In the genomic region with DNA sequence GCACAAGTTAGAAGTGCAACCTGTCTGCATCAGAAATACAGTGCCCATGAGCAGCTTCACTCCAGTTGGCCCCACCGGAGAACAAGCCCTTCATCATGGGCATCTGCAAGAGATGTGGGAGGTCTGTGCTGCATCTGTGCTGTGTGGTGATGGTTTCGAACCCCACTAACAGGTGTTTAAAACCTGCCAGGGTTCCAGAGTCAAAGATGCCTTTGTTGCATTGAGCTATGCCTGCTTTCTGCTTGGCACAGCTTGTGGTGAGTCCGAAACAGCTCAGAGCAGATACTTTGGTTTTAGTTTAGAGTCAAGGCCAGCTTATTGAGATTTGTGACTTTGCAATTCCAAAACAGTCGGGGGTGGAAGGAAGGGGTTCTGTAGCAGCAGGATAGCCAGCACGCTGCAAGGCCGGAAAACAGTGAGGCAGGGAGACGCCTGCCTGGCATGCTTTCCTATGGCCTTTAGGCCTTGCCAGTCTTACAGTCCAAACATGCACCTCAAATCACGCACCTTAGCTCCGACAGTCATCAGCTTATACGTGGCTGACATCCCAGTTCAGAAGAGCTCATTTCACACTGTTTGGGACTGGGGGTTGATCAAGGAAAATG, we compare ENCODE assay signal across 32 cellular contexts. TPM values are rescaled to one million over a fixed set of nuclear protein-coding genes. Genes with fewer than 3 reads are reported as not detected.
"Had no signal": no experiment of that assay in that cellular context is flagged by ENCODE, and none has a peak within 500 bp of the region (broad histone marks: within the 10 kb centered on the region; RNA-seq: fewer than 3 reads in every experiment).

No MANE protein-coding gene starts in this region.

- H3K27me3 ChIP-seq: brain microvascular endothelial cell, esophagus muscularis mucosa, foreskin keratinocyte, gastrocnemius medialis, heart left ventricle had no signal

- H3K9me3 ChIP-seq: esophagus muscularis mucosa, gastrocnemius medialis, heart left ventricle had no signal

- H3K27ac ChIP-seq: brain microvascular endothelial cell, coronary artery, dorsolateral prefrontal cortex, esophagus muscularis mucosa, foreskin keratinocyte, gastrocnemius medialis, heart left ventricle, WERI-Rb-1 had no signal

- H3K36me3 ChIP-seq: brain microvascular endothelial cell, esophagus muscularis mucosa, gastrocnemius medialis, heart left ventricle, WERI-Rb-1 had no signal

- ATAC-seq: activated CD4-positive, CD25-positive, alpha-beta regulatory T cell treated with anti-CD3 and anti-CD28 coated beads, Interleukin-2, amount 50 U/mL, for 24 hours; activated T-cell treated with anti-CD3 and anti-CD28 coated beads, Interleukin-2, amount 50 U/mL, for 72 hours; foreskin keratinocyte; gastrocnemius medialis; heart left ventricle; T-helper 17 cell had no signal

- H3K4me1 ChIP-seq: esophagus muscularis mucosa, foreskin keratinocyte, gastrocnemius medialis, heart left ventricle had no signal

- DNase-seq: activated B cell treated with CpG ODN at 0.5 μM for 24 hours; activated CD4-positive, alpha-beta memory T cell treated with anti-CD3 and anti-CD28 coated beads, Interleukin-2, amount 10 ng/mL, durations not matched to agents 7 days and 5 days; activated CD4-positive, alpha-beta T cell treated with anti-CD3 and anti-CD28 coated beads, Interleukin-2, amount 10 ng/mL, durations not matched to agents 7 days and 5 days; activated CD4-positive, alpha-beta T cell treated with anti-CD3 and anti-CD28 coated beads, Interleukin-2, amount 50 U/mL, for 4 hours; activated CD8-positive, alpha-beta memory T cell treated with anti-CD3 and anti-CD28 coated beads, Interleukin-2, amount 50 U/mL, for 48 hours; activated gamma-delta T cell treated with Interleukin-2 at 50 U/mL for 16 hours; activated naive CD4-positive, alpha-beta T cell treated with anti-CD3 and anti-CD28 coated beads, Interleukin-2, amount 50 U/mL, for 16 hours; activated naive CD4-positive, alpha-beta T cell treated with Interleukin-2 at 50 U/mL for 16 hours; activated T-cell treated with anti-CD3 and anti-CD28 coated beads for 4 hours; activated T-cell treated with anti-CD3 and anti-CD28 coated beads, Interleukin-2, amount 50 U/mL, for 24 hours; activated T-cell treated with anti-CD3 and anti-CD28 coated beads, Interleukin-2, amount 50 U/mL, for 72 hours; amniotic stem cell; anterior cingulate cortex; brain microvascular endothelial cell; dorsolateral prefrontal cortex; effector memory CD4-positive, alpha-beta T cell; foreskin keratinocyte; gastrocnemius medialis; glutamatergic neuron; heart left ventricle; T-helper 1 cell; T-helper 17 cell; T1000; WERI-Rb-1 had no signal

- H3K4me3 ChIP-seq: coronary artery, dorsolateral prefrontal cortex, esophagus muscularis mucosa, gastrocnemius medialis, heart left ventricle had no signal

RNA-seq across cellular contexts. Expression of gene MAGEA9, which starts 21.8 kb away (rescaled TPM):
- total RNA-seq: activated B cell treated with CpG ODN at 0.5 μM for 24 hours; activated CD4-positive, alpha-beta memory T cell treated with anti-CD3 and anti-CD28 coated beads, Interleukin-2, amount 10 ng/mL, durations not matched to agents 7 days and 5 days; activated CD4-positive, alpha-beta T cell treated with anti-CD3 and anti-CD28 coated beads, Interleukin-2, amount 10 ng/mL, durations not matched to agents 7 days and 5 days; activated T-cell treated with anti-CD3 and anti-CD28 coated beads, Interleukin-2, amount 50 U/mL, for 72 hours; astrocyte; bronchial epithelial cell; cardiac septum; cerebellum; dorsolateral prefrontal cortex; esophagus muscularis mucosa; foreskin keratinocyte; gastrocnemius medialis; heart left ventricle; T-helper 17 cell had no signal
- polyA plus RNA-seq: adipose tissue, foreskin keratinocyte, heart left ventricle had no signal
